Comparison of ENCODE assay signal across 14 cellular contexts in the genomic region with DNA sequence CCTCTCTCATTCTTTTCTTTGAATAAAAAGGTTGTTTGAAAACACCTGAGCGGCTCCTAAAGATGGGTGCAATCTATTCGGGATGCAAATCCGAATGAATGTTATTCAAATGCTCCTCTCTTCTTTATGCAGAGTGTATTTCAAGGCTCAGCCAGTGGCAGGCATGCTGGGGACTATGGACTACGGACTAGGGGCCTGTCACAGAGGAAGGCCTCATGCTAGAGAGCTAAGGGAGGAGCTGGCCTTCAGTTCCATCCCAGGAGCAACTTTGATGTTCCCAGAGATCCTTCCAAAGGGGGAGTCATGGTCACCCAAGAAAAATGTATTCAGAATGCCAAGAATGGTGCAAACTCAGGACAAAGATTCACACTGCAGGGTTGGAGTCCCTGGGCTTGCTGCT. TPM values are rescaled to one million over a fixed set of nuclear protein-coding genes. Genes with fewer than 3 reads are reported as not detected.
DNase-seq lines count a peak whose midpoint lies in the region; ATAC-seq, FAIRE-seq and TF ChIP-seq lines count a peak whose summit lies in the region.
"Had no signal": no experiment of that assay in that cellular context is flagged by ENCODE, and none has a peak within 500 bp of the region (broad histone marks: within the 10 kb centered on the region; RNA-seq: fewer than 3 reads in every experiment).

No MANE protein-coding gene starts in this region.

- 89% methylated on average over 4 of the region's 4 CpGs for WGBS in A549 (ENCODE audit: missing lambda C conversion rate)

- ATAC-seq in A549 = no peak
- ATAC-seq in GM19324 (IDR thresholded peaks at IDR 0.05; ENCODE audit: low FRiP score, unreplicated experiment) = peak; percentile 6
- no peak for ATAC-seq in lower lobe of right lung
- no peak for ATAC-seq in HG03108 (IDR thresholded peaks at IDR 0.05; ENCODE audit: unreplicated experiment)
- ATAC-seq in GM21576 (IDR thresholded peaks at IDR 0.05; ENCODE audit: unreplicated experiment) = no peak

- H3K4me3 ChIP-seq in A549 = peak overlapping the region; percentile 11; the same call in 1 of the 3 replicates
- H3K4me3 ChIP-seq in lower lobe of right lung = no peak overlapping the region
- H3K4me3 ChIP-seq: right atrium auricular region, vagina had no signal

- TF ChIP-seq POLR2A in A549 (IDR thresholded peaks at IDR 0.05; ENCODE audit: low read length) = no peak

- H3K27ac ChIP-seq in A549 = peak overlapping the region; percentile 90 to 94
- H3K27ac ChIP-seq in lower lobe of right lung = peak overlapping the region; percentile 46
- H3K27ac ChIP-seq: C4-2B had no signal

- peak overlapping the region; percentile 86 for H3K4me2 ChIP-seq in A549

- no peak for FAIRE-seq in A549 (lab: Jason Lieb, UNC)
- FAIRE-seq: H1, TTC549 had no signal

- TF ChIP-seq EP300 in A549 (IDR thresholded peaks at IDR 0.05) = no peak

- no peak for TF ChIP-seq RAD21 in A549 (conservative IDR thresholded peaks at IDR 0.05 in 1 of 2, IDR thresholded peaks at IDR 0.05 in 1 of 2)

- TF ChIP-seq CTCF in A549 (IDR thresholded peaks at IDR 0.05) = no peak
- no peak for TF ChIP-seq CTCF in lower lobe of right lung (IDR thresholded peaks at IDR 0.05)

- H3K9me3 ChIP-seq in A549 (no peaks in the 10 kb centered on the region), lower lobe of right lung (no peaks in the 10 kb centered on the region)
- H3K9me3 ChIP-seq: right atrium auricular region, vagina had no signal

- peaks cover 5% of the 10 kb centered on the region for H3K36me3 ChIP-seq in lower lobe of right lung
- H3K36me3 ChIP-seq: right atrium auricular region, vagina had no signal

- POLR2A ChIA-PET in A549 (lab: Yijun Ruan, JAX) = no interaction called here

- peaks cover 65% of the 10 kb centered on the region for H3K4me1 ChIP-seq in A549
- H3K4me1 ChIP-seq in lower lobe of right lung = peaks cover 74% of the 10 kb centered on the region

- intact Hi-C loops in lower lobe of right lung (cut with DNase I) = no loop called here

- no peaks in the 10 kb centered on the region for H3K27me3 ChIP-seq in lower lobe of right lung (ENCODE audit: low read depth)
- H3K27me3 ChIP-seq: right atrium auricular region, vagina had no signal

- DNase-seq in A549 (ENCODE audit: low read depth in 1 of 2, low spot score in 1 of 2) (no peak), SW480 (ENCODE audit: low spot score) (peak; percentile 28), lower lobe of right lung (no peak), NCI-H1694 (lab: John Stamatoyannopoulos, UW) (no peak), NCI-H510A treated with DMSO at 0.1 percent for 48 hours (lab: John Stamatoyannopoulos, UW) (no peak)
- DNase-seq: NCI-H1930 had no signal

- CTCF ChIA-PET in A549 (lab: Yijun Ruan, JAX) = interaction anchor here (1.6 kb wide), 1 partner anchor 48 kb away, joined by 8 read pairs; no protein-coding TSS in a partner anchor

TF ChIP-seq in A549, 52 proteins besides CTCF, POLR2A, EP300 and RAD21:
- TF ChIP-seq RFX5 (IDR thresholded peaks at IDR 0.05) (no peak), HOXB13 (CRISPR knock-in tag; IDR thresholded peaks at IDR 0.05; ENCODE audit: low read depth) (no peak), KDM5A (IDR thresholded peaks at IDR 0.05) (no peak), ZNF302 (CRISPR knock-in tag; IDR thresholded peaks at IDR 0.05) (no peak), RCOR1 (IDR thresholded peaks at IDR 0.05; ENCODE audit: low read depth, low read length) (no peak), MAFK (IDR thresholded peaks at IDR 0.05; ENCODE audit: partially characterized antibody) (no peak), HEYL (CRISPR knock-in tag; IDR thresholded peaks at IDR 0.05) (no peak), ATOH8 (CRISPR knock-in tag; IDR thresholded peaks at IDR 0.05; ENCODE audit: low read depth) (no peak), ZFP36 (IDR thresholded peaks at IDR 0.05; ENCODE audit: borderline replicate concordance, partially characterized antibody) (no peak), ZC3H11A (IDR thresholded peaks at IDR 0.05) (no peak), ESRRA (IDR thresholded peaks at IDR 0.05; ENCODE audit: borderline replicate concordance, low read length) (no peak), SMC3 (IDR thresholded peaks at IDR 0.05) (no peak), HOXA7 (CRISPR knock-in tag; IDR thresholded peaks at IDR 0.05) (no peak), EHMT2 (IDR thresholded peaks at IDR 0.05; ENCODE audit: low read depth) (no peak), JUN (IDR thresholded peaks at IDR 0.05) (no peak)
- TF ChIP-seq, protein P1, sequence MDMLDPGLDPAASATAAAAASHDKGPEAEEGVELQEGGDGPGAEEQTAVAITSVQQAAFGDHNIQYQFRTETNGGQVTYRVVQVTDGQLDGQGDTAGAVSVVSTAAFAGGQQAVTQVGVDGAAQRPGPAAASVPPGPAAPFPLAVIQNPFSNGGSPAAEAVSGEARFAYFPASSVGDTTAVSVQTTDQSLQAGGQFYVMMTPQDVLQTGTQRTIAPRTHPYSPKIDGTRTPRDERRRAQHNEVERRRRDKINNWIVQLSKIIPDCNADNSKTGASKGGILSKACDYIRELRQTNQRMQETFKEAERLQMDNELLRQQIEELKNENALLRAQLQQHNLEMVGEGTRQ (IDR thresholded peaks at IDR 0.05) = no peak

RNA-seq across cellular contexts. Expression of gene ALOX5AP, which starts 9.3 kb away (rescaled TPM):
- 2.8 and 3.4 TPM in 2 replicates for polyA plus RNA-seq in A549 (2011; rRNA removed)
- 1.7 and 2.3 TPM in 2 replicates for polyA plus RNA-seq in A549 (2012; cell fraction: cytosol; rRNA removed)
- polyA plus RNA-seq in A549 (2012; cell fraction: nucleus; rRNA removed) = 0.58 and 1.7 TPM in 2 replicates
- 2.3 to 3.1 TPM (median 2.6 TPM) in 3 replicates for polyA plus RNA-seq in A549 (2017; fragmentation: RNase III; extraction: RNeasy Plus Mini Kit Qiagen cat#74134 plus additional on column Dnase treatment)
- 0.66 and 1.7 TPM in 2 replicates for polyA minus RNA-seq in A549 (2011; rRNA and poly(A)+ RNA removed)
- total RNA-seq in lower lobe of right lung = 311 TPM
- total RNA-seq: H1 had no signal
- polyA plus RNA-seq: H1 had no signal
